Comparison of ENCODE assay signal across 14 cellular contexts in the genomic region with DNA sequence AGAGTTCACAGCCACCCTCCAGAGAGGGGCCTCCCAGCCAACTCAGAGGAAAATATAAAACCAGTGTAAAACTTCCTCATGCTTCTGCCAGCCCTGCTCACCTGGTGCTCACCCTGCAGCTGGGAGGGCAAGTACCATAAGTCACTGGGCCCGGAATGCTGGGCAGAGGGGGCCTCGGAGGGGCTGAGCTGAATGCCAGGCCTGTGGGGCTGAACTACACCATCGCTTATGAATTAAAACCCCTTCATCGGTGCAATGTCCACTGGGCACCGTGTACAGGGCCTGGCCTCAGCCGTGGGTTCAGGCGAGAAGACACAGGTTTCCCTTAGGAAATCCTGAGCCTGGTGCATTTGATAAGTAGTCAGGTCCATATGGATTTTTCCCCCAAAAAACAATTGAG.
DNase-seq lines count a peak whose midpoint lies in the region; ATAC-seq and TF ChIP-seq lines count a peak whose summit lies in the region.
"Had no signal": no experiment of that assay in that cellular context is flagged by ENCODE, and none has a peak within 500 bp of the region (broad histone marks: within the 10 kb centered on the region; RNA-seq: fewer than 3 reads in every experiment).

No MANE protein-coding gene starts in this region.

- TF ChIP-seq CTCF in endodermal cell (conservative IDR thresholded peaks at IDR 0.05) (no peak), sigmoid colon (IDR thresholded peaks at IDR 0.05) (no peak), upper lobe of right lung (IDR thresholded peaks at IDR 0.05) (no peak)

- H3K9me3 Mint-ChIP-seq in endodermal cell = peaks cover 90% of the 10 kb centered on the region

- no peak overlapping the region for H3K9ac ChIP-seq in endodermal cell (ENCODE audit: extremely low read depth, low read length, poor library complexity, severe bottlenecking)

- ATAC-seq in upper lobe of right lung = no peak
- ATAC-seq: A549, GM12878 had no signal

- H3K27me3 Mint-ChIP-seq in endodermal cell (ENCODE audit: insufficient read depth) = no peaks in the 10 kb centered on the region
- H3K27me3 Mint-ChIP-seq: CD4-positive, alpha-beta memory T cell had no signal

- intact Hi-C loops in sigmoid colon (cut with DNase I) (no loop called here), upper lobe of right lung (cut with DNase I) (no loop called here)

- TF ChIP-seq EP300 in sigmoid colon (IDR thresholded peaks at IDR 0.05) = no peak

- no peaks in the 10 kb centered on the region for H3K36me3 ChIP-seq in endodermal cell (ENCODE audit: control insufficient read depth, insufficient read depth, low read length)
- H3K36me3 ChIP-seq in sigmoid colon = no peaks in the 10 kb centered on the region
- H3K36me3 ChIP-seq in upper lobe of right lung = no peaks in the 10 kb centered on the region
- H3K36me3 ChIP-seq: BE2C, HAP-1 had no signal

- H3K9me3 ChIP-seq in endodermal cell (ENCODE audit: control insufficient read depth, low read length) (peaks cover 18% of the 10 kb centered on the region), sigmoid colon (no peaks in the 10 kb centered on the region), upper lobe of right lung (no peaks in the 10 kb centered on the region)
- H3K9me3 ChIP-seq: A549, BE2C, HAP-1 had no signal

- no peaks in the 10 kb centered on the region for H3K36me3 Mint-ChIP-seq in endodermal cell (ENCODE audit: low read depth)
- H3K36me3 Mint-ChIP-seq: CD4-positive, alpha-beta memory T cell had no signal

- H3K4me1 ChIP-seq in endodermal cell (ENCODE audit: control insufficient read depth, insufficient read depth, low read length) (no peaks in the 10 kb centered on the region), sigmoid colon (no peaks in the 10 kb centered on the region), upper lobe of right lung (no peaks in the 10 kb centered on the region)
- H3K4me1 ChIP-seq: A549, BE2C, HAP-1 had no signal

- H3K27ac ChIP-seq in endodermal cell (ENCODE audit: low read depth, low read length) (no peak overlapping the region), sigmoid colon (no peak overlapping the region), upper lobe of right lung (no peak overlapping the region)
- H3K27ac ChIP-seq: A549, C4-2B had no signal

- no peak overlapping the region for H3K27ac Mint-ChIP-seq in endodermal cell
- H3K27ac Mint-ChIP-seq: CD4-positive, alpha-beta memory T cell had no signal

- no peaks in the 10 kb centered on the region for H3K4me1 Mint-ChIP-seq in endodermal cell
- H3K4me1 Mint-ChIP-seq: CD4-positive, alpha-beta memory T cell had no signal

- 86 to 89% methylated on average over 7 of the region's 7 CpGs for WGBS in endodermal cell (ENCODE audit: insufficient coverage in 1 of 2, insufficient read length in 1 of 2), 2 experiments
- WGBS in sigmoid colon, 2 donors = 81 to 90% methylated on average over 7 of the region's 7 CpGs

- TF ChIP-seq POLR2A in sigmoid colon (IDR thresholded peaks at IDR 0.05) = no peak

- H3K4me3 ChIP-seq in endodermal cell (ENCODE audit: low read length) (no peak overlapping the region), sigmoid colon (no peak overlapping the region), upper lobe of right lung (no peak overlapping the region)
- H3K4me3 ChIP-seq: A549, GM12878, HAP-1 had no signal

- peak; percentile 20 for DNase-seq in endodermal cell
- DNase-seq in left kidney (ENCODE audit: low read depth, low spot score) = peak; percentile 34
- DNase-seq in sigmoid colon = peak; percentile 34
- peak; percentile 31 for DNase-seq in upper lobe of right lung
- no peak for DNase-seq in NCI-H2081 (lab: John Stamatoyannopoulos, UW)
- DNase-seq in GM19238 (ENCODE audit: insufficient read length, low spot score) = no peak
- DNase-seq: BE2C; CD4-positive, alpha-beta memory T cell; DMS79; GOT3 had no signal

- no peak overlapping the region for H3K4me3 Mint-ChIP-seq in endodermal cell

- H3K27me3 ChIP-seq in endodermal cell (ENCODE audit: control insufficient read depth, insufficient read depth, low read length, poor library complexity, severe bottlenecking) (no peaks in the 10 kb centered on the region), sigmoid colon (no peaks in the 10 kb centered on the region), upper lobe of right lung (peaks cover 3% of the 10 kb centered on the region)
- H3K27me3 ChIP-seq: BE2C had no signal

Comparison
In these comparisons a context has a peak if more than half of its experiments do, and no peak if none do; other contexts are left out.
1. DNase-seq: peak in endodermal cell (single experiment), left kidney (single experiment), sigmoid colon (single experiment) and upper lobe of right lung (single experiment); none in NCI-H2081 (0 of 2) and GM19238 (single experiment).